Comparison of ENCODE assay signal across 2 cellular contexts in genomic region chr15:84621358-84621979, GRCh38.
TF ChIP-seq lines count a peak whose summit lies in the region.

No MANE protein-coding gene starts in this region.

TF ChIP-seq in K562, 482 proteins besides CTCF, POLR2A, EP300 and RAD21 (continues in another document):
- TF ChIP-seq CBX5 (IDR thresholded peaks at IDR 0.05; ENCODE audit: borderline replicate concordance, low read depth) (0 out of 2 replicates have a peak, but pooled peaks have one; percentile 22), ID3 (CRISPR knock-in tag; IDR thresholded peaks at IDR 0.05) (no peak), ID3 (tag; IDR thresholded peaks at IDR 0.05) (no peak), XRCC3 (IDR thresholded peaks at IDR 0.05) (peak; percentile 91), GABPA (tag; conservative IDR thresholded peaks at IDR 0.05; ENCODE audit: low read depth) (no peak), ZNF347 (CRISPR knock-in tag; IDR thresholded peaks at IDR 0.05; ENCODE audit: low read depth) (no peak), ZNF436 (CRISPR knock-in tag; IDR thresholded peaks at IDR 0.05) (no peak), ZNF263 (CRISPR knock-in tag; IDR thresholded peaks at IDR 0.05; ENCODE audit: borderline replicate concordance) (no peak), CREB3L1 (IDR thresholded peaks at IDR 0.05; ENCODE audit: borderline replicate concordance, low read depth) (no peak), ZNF277 (CRISPR knock-in tag; IDR thresholded peaks at IDR 0.05; ENCODE audit: borderline replicate concordance) (no peak), ZBTB2 (IDR thresholded peaks at IDR 0.05) (no peak), ZNF280A (IDR thresholded peaks at IDR 0.05; ENCODE audit: low read depth, partially characterized antibody) (peak; percentile 89), HDGF (IDR thresholded peaks at IDR 0.05) (no peak), CBX3 (IDR thresholded peaks at IDR 0.05; ENCODE audit: borderline replicate concordance in 1 of 2, low read length in 2 of 2) (peak; percentile 92 to 94), POLR2AphosphoS5 (IDR thresholded peaks at IDR 0.05; ENCODE audit: control insufficient read depth, insufficient read depth, low read depth, low read length) (no peak), ZBTB5 (IDR thresholded peaks at IDR 0.05) (no peak), BCL6 (CRISPR knock-in tag; IDR thresholded peaks at IDR 0.05) (no peak), ZBTB43 (CRISPR knock-in tag; IDR thresholded peaks at IDR 0.05) (no peak), TRIM28 (IDR thresholded peaks at IDR 0.05) (peak; percentile 96; the same call in 1 of the 2 replicates), C11orf30 (IDR thresholded peaks at IDR 0.05; ENCODE audit: low read depth) (no peak), KLF6 (CRISPR knock-in tag; IDR thresholded peaks at IDR 0.05; ENCODE audit: borderline replicate concordance) (no peak)

TF ChIP-seq in HepG2, 621 proteins besides CTCF, POLR2A, EP300 and RAD21:
- TF ChIP-seq TEAD3 (CRISPR knock-in tag; optimal IDR thresholded peaks at IDR 0.05; ENCODE audit: borderline replicate concordance) (no peak), ZNF30 (CRISPR knock-in tag; IDR thresholded peaks at IDR 0.05) (no peak), SNAPC2 (CRISPR knock-in tag; IDR thresholded peaks at IDR 0.05) (no peak), AGO2 (optimal IDR thresholded peaks at IDR 0.05; ENCODE audit: low read depth, low read length) (peak; percentile 35), CENPX (CRISPR knock-in tag; IDR thresholded peaks at IDR 0.05) (no peak), GABPA (IDR thresholded peaks at IDR 0.05; ENCODE audit: low read depth, low read length) (no peak), GABPA (CRISPR knock-in tag; IDR thresholded peaks at IDR 0.05; ENCODE audit: low read depth) (no peak)
